8 cellular contexts compared by ENCODE assay signal in the genomic region with DNA sequence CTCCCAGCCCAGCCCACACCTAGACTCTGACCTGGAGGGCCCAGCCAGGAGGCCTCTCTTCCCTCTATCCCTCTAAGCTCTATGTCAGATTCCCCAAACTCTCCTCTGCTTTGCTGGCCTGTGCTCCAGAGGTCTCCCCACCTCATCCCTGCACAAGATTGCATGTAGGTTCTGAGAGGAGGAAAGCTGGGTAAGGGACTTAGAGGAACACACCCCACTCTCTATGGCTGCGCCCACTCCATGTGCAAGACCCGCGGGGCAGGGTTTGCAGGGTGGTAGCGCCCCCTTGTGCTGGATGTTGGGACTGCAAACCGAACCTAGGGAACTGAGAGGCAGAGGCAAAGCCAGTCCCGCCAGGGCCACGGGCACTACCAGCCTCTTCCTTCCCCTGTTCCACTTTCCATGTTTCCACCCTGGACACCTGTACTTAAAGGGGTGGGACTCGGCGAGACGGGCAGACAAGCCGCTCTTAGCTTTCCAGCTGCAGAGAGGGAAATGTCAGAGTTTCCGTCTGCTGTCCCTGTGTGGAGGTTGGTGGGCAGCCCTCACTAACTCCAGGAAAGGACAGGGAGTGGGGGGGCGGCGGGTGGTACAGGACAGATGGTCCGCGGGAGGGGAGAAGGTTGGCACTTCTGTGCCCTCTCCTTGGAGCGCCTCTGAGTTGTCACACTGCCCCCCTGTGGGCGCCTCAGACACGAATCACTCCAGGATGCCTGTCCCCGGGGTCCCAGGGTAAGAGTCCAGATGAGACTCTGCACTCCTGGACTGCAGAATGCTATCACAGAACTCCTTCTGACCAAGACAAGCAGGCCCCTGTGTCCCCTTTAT. TPM values are rescaled to one million over a fixed set of nuclear protein-coding genes. Genes with fewer than 3 reads are reported as not detected.
DNase-seq lines count a peak whose midpoint lies in the region; ATAC-seq and TF ChIP-seq lines count a peak whose summit lies in the region.

No MANE protein-coding gene starts in this region.

- in situ Hi-C loops in Caki2 (cut with HindIII; ENCODE audit: low pct_unique_long_range_greater_than_20kb, low sequenced_read_pairs): no loop called here

- no peak overlapping the region for H3K14ac ChIP-seq in neuronal stem cell (ENCODE audit: low read length)

- H2BK120ac ChIP-seq in neuronal stem cell (ENCODE audit: low read depth, low read length): no peak overlapping the region

- H3K9me3 ChIP-seq in neuronal stem cell (replicated peaks in 1 of 2; ENCODE audit: control insufficient read depth in 2 of 2, insufficient read depth in 1 of 2, low read depth in 1 of 2, low read length in 2 of 2) (peaks cover 0 to 4% of the 10 kb centered on the region in 2 donors), stomach (no peaks in the 10 kb centered on the region)

- peak overlapping the region; percentile 79 for H3K9ac ChIP-seq in neuronal stem cell (ENCODE audit: low read depth, low read length, poor library complexity)

- peaks cover 9% of the 10 kb centered on the region in 2 donors for H3K4me1 ChIP-seq in neuronal stem cell (ENCODE audit: control insufficient read depth in 2 of 2, insufficient read depth in 1 of 2, low read depth in 1 of 2, low read length in 2 of 2)
- H3K4me1 ChIP-seq in stomach: peaks cover 41 to 55% (median 48%) of the 10 kb centered on the region in 4 donors

- H3K27ac ChIP-seq in neuronal stem cell (replicated peaks; ENCODE audit: low read length): no peak overlapping the region
- H3K27ac ChIP-seq in stomach: peak overlapping the region; percentile 72 to 89 (median 84)

- H3K79me1 ChIP-seq in neuronal stem cell (ENCODE audit: low read depth, low read length): no peaks in the 10 kb centered on the region

- H3K23ac ChIP-seq in neuronal stem cell (ENCODE audit: low read depth, low read length, poor library complexity): no peak overlapping the region

- no peak overlapping the region for H3K4ac ChIP-seq in neuronal stem cell (ENCODE audit: low read length)

- H3K4me2 ChIP-seq in neuronal stem cell (ENCODE audit: insufficient read depth, low read length, poor library complexity, severe bottlenecking): peak overlapping the region; percentile 85

- DNase-seq in Caki2 (ENCODE audit: low read depth) (peak; percentile 69), LNCaP clone FGC (ENCODE audit: low read depth) (peak; percentile 25), SIG-M5 treated with dmso at 0.1 percent for 504 hours (lab: John Stamatoyannopoulos, UW; ENCODE audit: unreplicated experiment) (peak; percentile 77), foreskin melanocyte (peak; percentile 77), neuronal stem cell (ENCODE audit: low spot score) (peak; percentile 84), stomach (peak; percentile 94)
- peak; percentile 93 for DNase-seq in activated gamma-delta T cell treated with anti-CD3 and anti-CD28 coated beads, Interleukin-2, amount 50 U/mL, for 16 hours (ENCODE audit: low read depth)

- H2BK15ac ChIP-seq in neuronal stem cell (ENCODE audit: low read length): no peak overlapping the region

- H2BK12ac ChIP-seq in neuronal stem cell (ENCODE audit: low read length): no peak overlapping the region

- TF ChIP-seq POLR2A in stomach (IDR thresholded peaks at IDR 0.05): no peak

- H3K27me3 ChIP-seq in neuronal stem cell (ENCODE audit: control insufficient read depth in 3 of 3, insufficient read depth in 3 of 3, low read depth in 1 of 3, low read length in 3 of 3): no peaks in the 10 kb centered on the region
- H3K27me3 ChIP-seq in stomach: no peaks in the 10 kb centered on the region

- peak; percentile 64 for ATAC-seq in GM21528 (IDR thresholded peaks at IDR 0.05; ENCODE audit: low FRiP score, unreplicated experiment)

- H2AK5ac ChIP-seq in neuronal stem cell (ENCODE audit: low read depth, low read length): no peak overlapping the region

- no peak for TF ChIP-seq EP300 in stomach (IDR thresholded peaks at IDR 0.05)

- no peak overlapping the region for H2BK5ac ChIP-seq in neuronal stem cell (ENCODE audit: low read length)

- no peak overlapping the region for H4K91ac ChIP-seq in neuronal stem cell (ENCODE audit: low read depth, low read length, poor library complexity)

- intact Hi-C loops in stomach (cut with DNase I; ENCODE audit: low total_unique reads): no loop called here

- peaks cover 0 to 2% of the 10 kb centered on the region in 2 donors for H3K36me3 ChIP-seq in neuronal stem cell (replicated peaks in 1 of 2; ENCODE audit: control insufficient read depth in 2 of 2, insufficient read depth in 2 of 2, low read length in 2 of 2)
- H3K36me3 ChIP-seq in stomach: no peaks in the 10 kb centered on the region

- TF ChIP-seq CTCF in LNCaP clone FGC (IDR thresholded peaks at IDR 0.05; ENCODE audit: control insufficient read depth, extremely low read depth, insufficient read depth): peak; percentile 92
- TF ChIP-seq CTCF in stomach (IDR thresholded peaks at IDR 0.05): peak in 6 of 7 experiments; percentile 67 to 99 (median 91)

- peak overlapping the region; percentile 44 for H4K8ac ChIP-seq in neuronal stem cell (ENCODE audit: low read depth, low read length)

- no CpG with 5 or more reads among the region's 20 CpGs for WGBS in neuronal stem cell (ENCODE audit: extremely low coverage in 2 of 2, insufficient read length in 2 of 2, insufficient replicate concordance in 1 of 2), 2 donors
- 0 to 3% (median 2%) methylated on average over 18 to 20 of the region's 20 CpGs for WGBS in stomach, 5 donors

- peak overlapping the region; percentile 52 for H3K4me3 ChIP-seq in LNCaP clone FGC (ENCODE audit: low read depth, low read length)
- peak overlapping the region; percentile 28 to 56 for H3K4me3 ChIP-seq in neuronal stem cell (ENCODE audit: low read length in 2 of 2)
- peak overlapping the region; percentile 30 to 49 (median 40) for H3K4me3 ChIP-seq in stomach

- H2AFZ ChIP-seq in neuronal stem cell (ENCODE audit: low read length): peak overlapping the region; percentile 96

- peak overlapping the region; percentile 84 for H3K18ac ChIP-seq in neuronal stem cell (ENCODE audit: low read length)

RNA-seq across cellular contexts. Expression of a gene that starts 16.8 kb away (rescaled TPM):
- not detected in 2 replicates for total RNA-seq in Caki2 (2014; rRNA removed; shearing (Covaris generic); ENCODE audit: low replicate concordance)
- 34.0 TPM for polyA plus RNA-seq in neuronal stem cell (2013, experiment 1 of 2)
- 34.3 TPM for polyA plus RNA-seq in neuronal stem cell (2013, experiment 2 of 2)
- total RNA-seq in stomach: 100 to 1,000 TPM in 1 of 5 donors, 10 to 100 TPM in 4; 20.5 to 104 (median 46.7) TPM
- 10 to 100 TPM; 14.7 to 59.1 (median 29.6) TPM for polyA plus RNA-seq in stomach

RNA-seq across cellular contexts. Expression of a gene that starts 18.4 kb away (rescaled TPM):
- total RNA-seq in Caki2 (2014; rRNA removed; shearing (Covaris generic); ENCODE audit: low replicate concordance): 44.5 and 48.8 TPM in 2 replicates
- 4.7 TPM for polyA plus RNA-seq in neuronal stem cell (2013, experiment 1 of 2)
- polyA plus RNA-seq in neuronal stem cell (2013, experiment 2 of 2): 4.6 TPM
- total RNA-seq in stomach: 100 to 1,000 TPM in 3 of 5 donors, 10 to 100 TPM in 2; 37.1 to 277 (median 112) TPM
- polyA plus RNA-seq in stomach: 10 to 100 TPM; 25.1 to 47.3 (median 26.9) TPM

RNA-seq across cellular contexts. Expression of a gene that starts 23.5 kb away (rescaled TPM):
- 81.2 and 137 TPM in 2 replicates for total RNA-seq in Caki2 (2014; rRNA removed; shearing (Covaris generic); ENCODE audit: low replicate concordance)
- 193 TPM for polyA plus RNA-seq in neuronal stem cell (2013, experiment 1 of 2)
- polyA plus RNA-seq in neuronal stem cell (2013, experiment 2 of 2): 197 TPM
- total RNA-seq in stomach: 100 to 1,000 TPM in 2 of 5 donors, 10 to 100 TPM in 2, not detected in 1; 25.2 to 194 (median 110) TPM
- 100 to 1,000 TPM; 134 to 181 (median 156) TPM for polyA plus RNA-seq in stomach

RNA-seq across cellular contexts. Expression of a gene that starts 29.9 kb away (rescaled TPM):
- not detected in 2 replicates for total RNA-seq in Caki2 (2014; rRNA removed; shearing (Covaris generic); ENCODE audit: low replicate concordance)
- polyA plus RNA-seq in neuronal stem cell (2013, experiment 1 of 2): 1.8 TPM
- polyA plus RNA-seq in neuronal stem cell (2013, experiment 2 of 2): 1.8 TPM
- total RNA-seq in stomach: 1 to 10 TPM in 1 of 5 donors, under 1 TPM in 2, not detected in 2; 0.45 to 1.1 (median 0.87) TPM
- polyA plus RNA-seq in stomach: 1 to 10 TPM in 1 of 3 donors, under 1 TPM in 1, not detected in 1; 0.12 to 1.2 TPM

RNA-seq across cellular contexts. Expression of a gene that starts 37.9 kb away (rescaled TPM):
- 0.38 and 7.7 TPM in 2 replicates for total RNA-seq in Caki2 (2014; rRNA removed; shearing (Covaris generic); ENCODE audit: low replicate concordance)
- polyA plus RNA-seq in neuronal stem cell (2013, experiment 1 of 2): 0.60 TPM
- polyA plus RNA-seq in neuronal stem cell (2013, experiment 2 of 2): 0.48 TPM
- total RNA-seq in stomach: 10 to 100 TPM in 2 of 5 donors, 1 to 10 TPM in 1, not detected in 2; 7.6 to 29.4 (median 10.5) TPM
- 1 to 10 TPM; 3.1 to 8.6 (median 3.2) TPM for polyA plus RNA-seq in stomach

Comparison
In these comparisons a context has a peak if more than half of its experiments do, and no peak if none do; other contexts are left out.
1. DNase-seq: peak in every context shown above with its lines; median percentile 94 in stomach; 93 in activated gamma-delta T cell treated with anti-CD3 and anti-CD28 coated beads, Interleukin-2, amount 50 U/mL, for 16 hours; 84 in neuronal stem cell; 77 in SIG-M5 treated with dmso at 0.1 percent for 504 hours; 77 in foreskin melanocyte; 69 in Caki2; 25 in LNCaP clone FGC.
2. RNA of a gene that starts 16.8 kb away (total RNA-seq): 20.5 to 104 TPM in stomach; not detected in Caki2; every median in the first group is over 10 times any median in the second.
3. Peak in every context shown above with its lines, with median percentiles within 50 percentile points of each other: H3K4me3 ChIP-seq.